ENCODE assay signal across 8 cellular contexts in genomic region chr4:41934813-41935651, GRCh38. TPM values are rescaled to one million over a fixed set of nuclear protein-coding genes. Genes with fewer than 3 reads are reported as not detected.
DNase-seq lines count a peak whose midpoint lies in the region; ATAC-seq lines count a peak whose summit lies in the region.

Gene TMEM33, plus strand, starts transcription at chr4:41935429. Its CDS starts 56 bp downstream, at chr4:41935485.

- no peaks in the 10 kb centered on the region for H3K27me3 Mint-ChIP-seq in activated CD4-positive, alpha-beta T cell treated with anti-CD3 and anti-CD28 coated beads, Interleukin-2, amount 10 ng/mL, durations not matched to agents 7 days and 5 days

- H3K9ac ChIP-seq in BLaER1 treated with 17β-estradiol and CSF1 and Interleukin-3, amounts not matched to agents 10 nM and 100 nM: peak within 1 kb of the TSS; percentile 82 to 90 (median 87)

- peak within 1 kb of the TSS; percentile 94 for H3K4me3 Mint-ChIP-seq in activated CD4-positive, alpha-beta T cell treated with anti-CD3 and anti-CD28 coated beads, Interleukin-2, amount 10 ng/mL, durations not matched to agents 7 days and 5 days

- H3K4me3 ChIP-seq in BLaER1 treated with 17β-estradiol and CSF1 and Interleukin-3, amounts not matched to agents 10 nM and 100 nM: peak within 1 kb of the TSS; percentile 79 to 92 (median 88)

- ATAC-seq in GM19328 (IDR thresholded peaks at IDR 0.05; ENCODE audit: unreplicated experiment): peak; percentile 92
- ATAC-seq in HG03520 (IDR thresholded peaks at IDR 0.05; ENCODE audit: unreplicated experiment): peak; percentile 75
- ATAC-seq in left lobe of liver: peak; percentile 88

- peak within 1 kb of the TSS; percentile 70 to 95 (median 85) for H3K27ac ChIP-seq in BLaER1 treated with 17β-estradiol and CSF1 and Interleukin-3, amounts not matched to agents 10 nM and 100 nM

- H3K27ac Mint-ChIP-seq in activated CD4-positive, alpha-beta T cell treated with anti-CD3 and anti-CD28 coated beads, Interleukin-2, amount 10 ng/mL, durations not matched to agents 7 days and 5 days: peak within 1 kb of the TSS; percentile 86

- POLR2A ChIA-PET in activated CD4-positive, alpha-beta T cell treated with anti-CD3 and anti-CD28 coated beads, Interleukin-2, amount 10 ng/mL, durations not matched to agents 7 days and 5 days (lab: Charles Lee): no interaction called here

- H3K4me2 ChIP-seq in BLaER1 treated with 17β-estradiol and CSF1 and Interleukin-3, amounts not matched to agents 10 nM and 100 nM: peak within 1 kb of the TSS; percentile 84 to 100 (median 94)

- H3K27me3 ChIP-seq in BLaER1 treated with 17β-estradiol and CSF1 and Interleukin-3, amounts not matched to agents 10 nM and 100 nM: no peaks in the 10 kb centered on the region

- DNase-seq in NCI-H69 (lab: John Stamatoyannopoulos, UW) (peak; percentile 89), dedifferentiated amniotic fluid mesenchymal stem cell (ENCODE audit: extremely low spot score) (peak; percentile 70), left lobe of liver (ENCODE audit: low spot score) (peak; percentile 94)
- DNase-seq in activated CD4-positive, alpha-beta T cell treated with anti-CD3 and anti-CD28 coated beads, Interleukin-2, amount 10 ng/mL, durations not matched to agents 7 days and 5 days: peak; percentile 85
- peak; percentile 75 for DNase-seq in stimulated activated CD4-positive, alpha-beta T cell treated with anti-CD3 and anti-CD28 coated beads, Interleukin-2, amount 100 ng/mL, for 4 hours (ENCODE audit: low read depth)

- peaks cover 0 to 5% (median 0%) of the 10 kb centered on the region in 11 experiments; a peak in 2 of 22 replicates for H3K9me3 ChIP-seq in BLaER1 treated with 17β-estradiol and CSF1 and Interleukin-3, amounts not matched to agents 10 nM and 100 nM (replicated peaks in 1 of 11)

- H3K36me3 Mint-ChIP-seq in activated CD4-positive, alpha-beta T cell treated with anti-CD3 and anti-CD28 coated beads, Interleukin-2, amount 10 ng/mL, durations not matched to agents 7 days and 5 days (ENCODE audit: low read depth): peaks cover 24% of the 10 kb centered on the region

- H3K4me1 Mint-ChIP-seq in activated CD4-positive, alpha-beta T cell treated with anti-CD3 and anti-CD28 coated beads, Interleukin-2, amount 10 ng/mL, durations not matched to agents 7 days and 5 days: peaks cover 47% of the 10 kb centered on the region

- H4K20me1 ChIP-seq in BLaER1 treated with 17β-estradiol and CSF1 and Interleukin-3, amounts not matched to agents 10 nM and 100 nM: peaks cover 12 to 46% (median 33%) of the 10 kb centered on the region in 11 experiments; a peak in 20 of 22 replicates

- CTCF ChIA-PET in activated CD4-positive, alpha-beta T cell treated with anti-CD3 and anti-CD28 coated beads, Interleukin-2, amount 10 ng/mL, durations not matched to agents 7 days and 5 days (lab: Charles Lee): interaction anchor here (1.0 to 1.2 kb wide), 3 partner anchors 10 to 23 kb away, joined by 3 read pairs; no protein-coding TSS in a partner anchor

- peaks cover 16 to 40% (median 23%) of the 10 kb centered on the region in 11 experiments for H3K36me3 ChIP-seq in BLaER1 treated with 17β-estradiol and CSF1 and Interleukin-3, amounts not matched to agents 10 nM and 100 nM

- H3K9me3 Mint-ChIP-seq in activated CD4-positive, alpha-beta T cell treated with anti-CD3 and anti-CD28 coated beads, Interleukin-2, amount 10 ng/mL, durations not matched to agents 7 days and 5 days: no peaks in the 10 kb centered on the region

- H3K4me1 ChIP-seq in BLaER1 treated with 17β-estradiol and CSF1 and Interleukin-3, amounts not matched to agents 10 nM and 100 nM: peaks cover 18 to 46% (median 28%) of the 10 kb centered on the region in 10 experiments

RNA-seq across cellular contexts. Expression of gene TMEM33, which starts in this region (rescaled TPM):
- 10 to 100 TPM; 54.4 to 65.6 TPM for total RNA-seq in activated CD4-positive, alpha-beta T cell treated with anti-CD3 and anti-CD28 coated beads, Interleukin-2, amount 10 ng/mL, durations not matched to agents 7 days and 5 days
- total RNA-seq in left lobe of liver: 49.3 TPM

Comparison
In these comparisons a context has a peak if more than half of its experiments do, and no peak if none do; other contexts are left out.
1. Peak in every context shown above with its lines: DNase-seq, ATAC-seq, H3K4me3 ChIP-seq and H3K27ac ChIP-seq.